ENCODE assay signal across 21 cellular contexts in genomic region chr18:22728481-22729105, GRCh38.
DNase-seq lines count a peak whose midpoint lies in the region; ATAC-seq, FAIRE-seq and TF ChIP-seq lines count a peak whose summit lies in the region.
"Had no signal": no experiment of that assay in that cellular context is flagged by ENCODE, and none has a peak within 500 bp of the region (broad histone marks: within the 10 kb centered on the region; RNA-seq: fewer than 3 reads in every experiment).

No MANE protein-coding gene starts in this region.

- no peaks in the 10 kb centered on the region for H3K36me3 ChIP-seq in GM23338 (ENCODE audit: insufficient read depth)
- H3K36me3 ChIP-seq in astrocyte (ENCODE audit: insufficient read depth, low read length) = no peaks in the 10 kb centered on the region
- H3K36me3 ChIP-seq in hepatocyte (replicated peaks; ENCODE audit: insufficient read depth, low read depth) = no peaks in the 10 kb centered on the region
- H3K36me3 ChIP-seq in trophoblast cell (ENCODE audit: control insufficient read depth in 1 of 2, insufficient read depth in 2 of 2, low read length in 2 of 2) = no peaks in the 10 kb centered on the region

- H2AFZ ChIP-seq in GM23338 (peak overlapping the region; percentile 38; the same call in 1 of the 2 replicates), astrocyte (ENCODE audit: low read depth, low read length) (no peak overlapping the region), hepatocyte (no peak overlapping the region), trophoblast cell (ENCODE audit: insufficient read depth, low read length, poor library complexity) (no peak overlapping the region)
- H2AFZ ChIP-seq: GM23248 had no signal

- H4K20me1 ChIP-seq in GM23338 (replicated peaks; ENCODE audit: insufficient read depth) = no peaks in the 10 kb centered on the region
- H4K20me1 ChIP-seq in astrocyte (ENCODE audit: insufficient read depth, low read length) = no peaks in the 10 kb centered on the region
- H4K20me1 ChIP-seq in hepatocyte (ENCODE audit: insufficient read depth, poor library complexity, severe bottlenecking) = no peaks in the 10 kb centered on the region

- H3K4me3 ChIP-seq in GM23338 = no peak overlapping the region
- H3K4me3 ChIP-seq in astrocyte (ENCODE audit: insufficient read depth, low read depth, low read length) = no peak overlapping the region
- no peak overlapping the region for H3K4me3 ChIP-seq in hepatocyte
- no peak overlapping the region for H3K4me3 ChIP-seq in trophoblast cell (ENCODE audit: low read depth, low read length)
- H3K4me3 ChIP-seq: GM23248 had no signal

- H3K4me1 ChIP-seq in GM23338 (ENCODE audit: insufficient read depth) (no peaks in the 10 kb centered on the region), astrocyte (ENCODE audit: insufficient read depth, low read length) (no peaks in the 10 kb centered on the region), hepatocyte (ENCODE audit: insufficient read depth) (peaks cover 10% of the 10 kb centered on the region), trophoblast cell (ENCODE audit: control insufficient read depth in 1 of 2, insufficient read depth in 2 of 2, low read length in 2 of 2) (no peaks in the 10 kb centered on the region)

- no peak overlapping the region for H3K4me3 Mint-ChIP-seq in GM23338
- H3K4me3 Mint-ChIP-seq in astrocyte (ENCODE audit: unreplicated experiment) = no peak overlapping the region
- H3K4me3 Mint-ChIP-seq: B cell; CD4-positive, alpha-beta T cell had no signal

- 46% methylated on average over 1 of the region's 1 CpG for WGBS in hepatocyte (ENCODE audit: low lambda C conversion rate, missing lambda C conversion rate)
- no CpG with 5 or more reads among the region's 1 CpG for WGBS in trophoblast cell (ENCODE audit: extremely low coverage, insufficient coverage, insufficient read length)

- no peak overlapping the region for H3K4ac ChIP-seq in trophoblast cell (ENCODE audit: low read depth, low read length)

- peaks cover 5% of the 10 kb centered on the region for H3K27me3 Mint-ChIP-seq in GM23338 (ENCODE audit: insufficient read depth, low read depth, poor library complexity)
- H3K27me3 Mint-ChIP-seq in astrocyte (ENCODE audit: low read depth, unreplicated experiment) = peaks cover 4% of the 10 kb centered on the region

- no peak overlapping the region for H3K18ac ChIP-seq in trophoblast cell (ENCODE audit: low read length)

- ATAC-seq in GM23338 (no peak), GM18867 (IDR thresholded peaks at IDR 0.05; ENCODE audit: unreplicated experiment) (no peak), GM18520 (IDR thresholded peaks at IDR 0.05; ENCODE audit: unreplicated experiment) (no peak)

- H2BK5ac ChIP-seq in trophoblast cell (ENCODE audit: low read depth, low read length, poor library complexity) = no peak overlapping the region

- H4K91ac ChIP-seq in trophoblast cell (ENCODE audit: low read depth, low read length) = no peak overlapping the region

- H3K79me2 ChIP-seq in GM23338 (replicated peaks; ENCODE audit: insufficient read depth) (no peaks in the 10 kb centered on the region), astrocyte (ENCODE audit: insufficient read depth, low read length) (no peaks in the 10 kb centered on the region), hepatocyte (no peaks in the 10 kb centered on the region), trophoblast cell (ENCODE audit: control insufficient read depth, insufficient read depth, low read length, poor library complexity) (no peaks in the 10 kb centered on the region)

- H3K4me1 Mint-ChIP-seq in GM23338 (no peaks in the 10 kb centered on the region), astrocyte (ENCODE audit: low read depth, unreplicated experiment) (peaks cover 7% of the 10 kb centered on the region)
- H3K4me1 Mint-ChIP-seq: B cell, IgD-negative memory B cell had no signal

- H3K23ac ChIP-seq in trophoblast cell (ENCODE audit: low read length) = no peak overlapping the region

- H3F3A ChIP-seq in GM23338 (replicated peaks; ENCODE audit: low read depth) = no peaks in the 10 kb centered on the region

- no peak for FAIRE-seq in astrocyte (lab: Jason Lieb, UNC)
- FAIRE-seq: A204.1, D721Med, G401.6, GM12891 had no signal

- no peak overlapping the region for H3K27ac Mint-ChIP-seq in GM23338
- H3K27ac Mint-ChIP-seq in astrocyte (ENCODE audit: unreplicated experiment) = no peak overlapping the region
- H3K27ac Mint-ChIP-seq: B cell; CD4-positive, alpha-beta T cell; IgD-negative memory B cell had no signal

- TF ChIP-seq CTCF in GM23338 (conservative IDR thresholded peaks at IDR 0.05; ENCODE audit: low read depth in 2 of 2) = no peak
- TF ChIP-seq CTCF in astrocyte (IDR thresholded peaks at IDR 0.05; ENCODE audit: insufficient read depth, low read depth, low read length) = no peak
- TF ChIP-seq CTCF in hepatocyte (IDR thresholded peaks at IDR 0.05; ENCODE audit: poor library complexity) = no peak

- H3K27ac ChIP-seq in GM23338 (ENCODE audit: low read depth) = no peak overlapping the region
- H3K27ac ChIP-seq in astrocyte (ENCODE audit: low read depth, low read length) = no peak overlapping the region
- H3K27ac ChIP-seq in hepatocyte = peak overlapping the region; percentile 74
- H3K27ac ChIP-seq in trophoblast cell (ENCODE audit: low read depth, low read length) = no peak overlapping the region
- H3K27ac ChIP-seq: GM23248 had no signal

- no peak overlapping the region for H2BK120ac ChIP-seq in trophoblast cell (ENCODE audit: insufficient read depth, low read length, poor library complexity)

- no peak overlapping the region for H3K14ac ChIP-seq in trophoblast cell (ENCODE audit: low read length)

- DNase-seq in GM23338 (ENCODE audit: low spot score) (no peak), astrocyte (ENCODE audit: low read depth) (peak; percentile 38), hepatocyte (ENCODE audit: low spot score) (no peak), trophoblast cell (no peak), NCI-H524 (lab: John Stamatoyannopoulos, UW) (no peak), GM19238 (ENCODE audit: insufficient read length, low spot score) (no peak)
- DNase-seq: C1 segment of cervical spinal cord; CD4-positive, alpha-beta T cell; DMS153; DMS79 treated with DMSO at 0.1 percent for 48 hours; EL; GM23248; H7 had no signal

- H3K9me3 ChIP-seq in astrocyte (ENCODE audit: insufficient read depth, low read depth, low read length) = peaks cover 3% of the 10 kb centered on the region
- no peaks in the 10 kb centered on the region for H3K9me3 ChIP-seq in hepatocyte (ENCODE audit: low read depth)
- peaks cover 4% of the 10 kb centered on the region for H3K9me3 ChIP-seq in trophoblast cell (ENCODE audit: insufficient read depth, low read depth, low read length)

- H4K8ac ChIP-seq in trophoblast cell (ENCODE audit: low read depth, low read length) = no peak overlapping the region

- H4K12ac ChIP-seq in trophoblast cell (ENCODE audit: low read depth, low read length) = no peak overlapping the region

- H3K4me2 ChIP-seq in GM23338 = no peak overlapping the region
- no peak overlapping the region for H3K4me2 ChIP-seq in astrocyte (ENCODE audit: low read length)
- peak overlapping the region; percentile 56 for H3K4me2 ChIP-seq in hepatocyte
- no peak overlapping the region for H3K4me2 ChIP-seq in trophoblast cell (ENCODE audit: low read length)

- H3K27me3 ChIP-seq in GM23338 (ENCODE audit: insufficient read depth) (no peaks in the 10 kb centered on the region), astrocyte (ENCODE audit: insufficient read depth, low read length) (no peaks in the 10 kb centered on the region), hepatocyte (no peaks in the 10 kb centered on the region), trophoblast cell (ENCODE audit: insufficient read depth, low read length) (no peaks in the 10 kb centered on the region)

- H3K9me3 Mint-ChIP-seq in GM23338 = peaks cover 11% of the 10 kb centered on the region; the same call in 1 of the 3 replicates
- peaks cover 3% of the 10 kb centered on the region for H3K9me3 Mint-ChIP-seq in astrocyte (ENCODE audit: unreplicated experiment)
- H3K9me3 Mint-ChIP-seq: CD4-positive, alpha-beta T cell; IgD-negative memory B cell had no signal

- H3K9ac ChIP-seq in astrocyte (ENCODE audit: low read length) (no peak overlapping the region), trophoblast cell (ENCODE audit: low read length) (peak overlapping the region; percentile 26)
- H3K9ac ChIP-seq: GM23248 had no signal

- no peak overlapping the region for H2BK12ac ChIP-seq in trophoblast cell (ENCODE audit: low read length)

- H3K79me1 ChIP-seq in trophoblast cell (ENCODE audit: low read length) = no peaks in the 10 kb centered on the region

- H2AK5ac ChIP-seq in trophoblast cell (ENCODE audit: low read length) = no peak overlapping the region

- H3K9me2 ChIP-seq in GM23338 (ENCODE audit: insufficient read depth) (peaks cover 6% of the 10 kb centered on the region), hepatocyte (replicated peaks; ENCODE audit: insufficient read depth) (no peaks in the 10 kb centered on the region)

- no peaks in the 10 kb centered on the region for H3K36me3 Mint-ChIP-seq in GM23338 (ENCODE audit: low read depth)
- no peaks in the 10 kb centered on the region for H3K36me3 Mint-ChIP-seq in astrocyte (ENCODE audit: low read depth, unreplicated experiment)
- H3K36me3 Mint-ChIP-seq: IgD-negative memory B cell had no signal

TF ChIP-seq in GM23338, 12 proteins besides CTCF, POLR2A, EP300 and RAD21 (continues in another document):
- no peak for TF ChIP-seq JUNB (IDR thresholded peaks at IDR 0.05; ENCODE audit: unreplicated experiment)
- no peak for TF ChIP-seq STAT1 (IDR thresholded peaks at IDR 0.05; ENCODE audit: unreplicated experiment)
- no peak for TF ChIP-seq ETS1 (IDR thresholded peaks at IDR 0.05)
